13 cellular contexts compared by ENCODE assay signal in the genomic region with DNA sequence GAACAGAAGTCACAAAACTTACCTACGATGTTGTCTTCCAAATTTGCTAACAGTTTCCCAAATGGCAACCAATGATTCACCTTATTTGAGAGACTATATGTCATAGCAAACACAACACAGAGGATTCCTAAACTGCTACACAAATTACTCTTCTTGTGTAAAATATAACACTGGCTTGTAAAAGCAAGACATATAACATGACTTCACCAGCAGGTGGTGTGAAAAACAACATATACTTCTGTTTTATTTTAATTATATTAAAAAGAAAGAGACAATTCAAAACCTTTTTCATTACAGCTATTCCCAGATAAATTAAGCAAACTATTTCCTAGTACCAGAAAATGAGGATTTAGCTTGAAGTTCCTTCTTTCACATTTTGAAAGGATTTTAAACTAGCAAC.
DNase-seq lines count a peak whose midpoint lies in the region; ATAC-seq and TF ChIP-seq lines count a peak whose summit lies in the region.
"Had no signal": no experiment of that assay in that cellular context is flagged by ENCODE, and none has a peak within 500 bp of the region (broad histone marks: within the 10 kb centered on the region; RNA-seq: fewer than 3 reads in every experiment).

No MANE protein-coding gene starts in this region.

- H3K9ac ChIP-seq in GM23248, result no peak overlapping the region

- H3F3A ChIP-seq in GM23248 (ENCODE audit: insufficient read depth), result no peaks in the 10 kb centered on the region

- no peaks in the 10 kb centered on the region for H3K79me2 ChIP-seq in GM23248 (ENCODE audit: insufficient read depth)

- H3K36me3 ChIP-seq in GM23248 (ENCODE audit: low read depth) (no peaks in the 10 kb centered on the region), SJCRH30 (0 out of 2 replicates have a peak, but pooled peaks cover 2% of the 10 kb centered on the region)

- 75 to 82% methylated on average over 1 of the region's 1 CpG for WGBS in GM23248 (ENCODE audit: low coverage in 1 of 2, low lambda C conversion rate in 2 of 2, missing lambda C conversion rate in 2 of 2), 2 experiments

- H3K4me3 ChIP-seq in GM23248 (no peak overlapping the region), SJCRH30 (no peak overlapping the region)

- H3K27me3 ChIP-seq in GM23248 (replicated peaks; ENCODE audit: insufficient read depth) (no peaks in the 10 kb centered on the region), foreskin keratinocyte (peaks cover 2% of the 10 kb centered on the region), SJCRH30 (no peaks in the 10 kb centered on the region)

- H3K27ac ChIP-seq in GM23248 (no peak overlapping the region), foreskin keratinocyte (no peak overlapping the region), SJCRH30 (no peak overlapping the region)

- H3K4me2 ChIP-seq in GM23248 (ENCODE audit: unreplicated experiment), result no peak overlapping the region

- H3K4me1 ChIP-seq in GM23248 (ENCODE audit: insufficient read depth) (no peaks in the 10 kb centered on the region), foreskin keratinocyte (peaks cover 5% of the 10 kb centered on the region), SJCRH30 (no peaks in the 10 kb centered on the region)

- ATAC-seq in foreskin keratinocyte (peak; percentile 24), HG02884 (IDR thresholded peaks at IDR 0.05; ENCODE audit: unreplicated experiment) (no peak)

- H2AFZ ChIP-seq in GM23248, result no peak overlapping the region

- peak; percentile 48 for TF ChIP-seq CTCF in foreskin keratinocyte (conservative IDR thresholded peaks at IDR 0.05)

- no peaks in the 10 kb centered on the region for H3K9me2 ChIP-seq in GM23248 (ENCODE audit: insufficient read depth)

- H4K20me1 ChIP-seq in GM23248 (ENCODE audit: insufficient read depth), result no peaks in the 10 kb centered on the region

- in situ Hi-C loops in ACHN (cut with HindIII; ENCODE audit: low pct_ligation_motif_present, low pct_unique_long_range_greater_than_20kb, low sequenced_read_pairs) (no loop called here), GM23248 (cut with MboI) (no loop called here), SK-MEL-5 (cut with HindIII; ENCODE audit: low pct_unique_long_range_greater_than_20kb, low sequenced_read_pairs) (no loop called here)

- H3K9me3 ChIP-seq in GM23248 (ENCODE audit: low read depth) (no peaks in the 10 kb centered on the region), SJCRH30 (replicated peaks) (no peaks in the 10 kb centered on the region)

- DNase-seq in ACHN, result peak; percentile 38
- peak; percentile 27 for DNase-seq in GM23248
- DNase-seq in SK-MEL-5 (ENCODE audit: low read depth, low spot score), result peak; percentile 20
- no peak for DNase-seq in foreskin keratinocyte
- DNase-seq in MV-4-11 (lab: John Stamatoyannopoulos, UW), result no peak
- no peak for DNase-seq in SJCRH30
- no peak for DNase-seq in middle frontal gyrus (ENCODE audit: extremely low spot score, low spot score)
- DNase-seq: activated CD4-positive, alpha-beta T cell treated with anti-CD3 and anti-CD28 coated beads, Interleukin-2, amount 50 U/mL, for 1 hour; KG1; NCI-H2171 treated with DMSO at 0.1 percent for 48 hours; stimulated activated CD4-positive, alpha-beta T cell treated with anti-CD3 and anti-CD28 coated beads, Interleukin-1b, Interleukin-23, amount 100 ng/mL, for 48 hours; T-helper 2 cell had no signal

Comparison
In these comparisons a context has a peak if more than half of its experiments do, and no peak if none do; other contexts are left out.
1. DNase-seq: peak in ACHN (single experiment), GM23248 (single experiment) and SK-MEL-5 (single experiment); none in foreskin keratinocyte (0 of 2), MV-4-11 (single experiment), SJCRH30 (0 of 2) and middle frontal gyrus (single experiment).